In the genomic region with DNA sequence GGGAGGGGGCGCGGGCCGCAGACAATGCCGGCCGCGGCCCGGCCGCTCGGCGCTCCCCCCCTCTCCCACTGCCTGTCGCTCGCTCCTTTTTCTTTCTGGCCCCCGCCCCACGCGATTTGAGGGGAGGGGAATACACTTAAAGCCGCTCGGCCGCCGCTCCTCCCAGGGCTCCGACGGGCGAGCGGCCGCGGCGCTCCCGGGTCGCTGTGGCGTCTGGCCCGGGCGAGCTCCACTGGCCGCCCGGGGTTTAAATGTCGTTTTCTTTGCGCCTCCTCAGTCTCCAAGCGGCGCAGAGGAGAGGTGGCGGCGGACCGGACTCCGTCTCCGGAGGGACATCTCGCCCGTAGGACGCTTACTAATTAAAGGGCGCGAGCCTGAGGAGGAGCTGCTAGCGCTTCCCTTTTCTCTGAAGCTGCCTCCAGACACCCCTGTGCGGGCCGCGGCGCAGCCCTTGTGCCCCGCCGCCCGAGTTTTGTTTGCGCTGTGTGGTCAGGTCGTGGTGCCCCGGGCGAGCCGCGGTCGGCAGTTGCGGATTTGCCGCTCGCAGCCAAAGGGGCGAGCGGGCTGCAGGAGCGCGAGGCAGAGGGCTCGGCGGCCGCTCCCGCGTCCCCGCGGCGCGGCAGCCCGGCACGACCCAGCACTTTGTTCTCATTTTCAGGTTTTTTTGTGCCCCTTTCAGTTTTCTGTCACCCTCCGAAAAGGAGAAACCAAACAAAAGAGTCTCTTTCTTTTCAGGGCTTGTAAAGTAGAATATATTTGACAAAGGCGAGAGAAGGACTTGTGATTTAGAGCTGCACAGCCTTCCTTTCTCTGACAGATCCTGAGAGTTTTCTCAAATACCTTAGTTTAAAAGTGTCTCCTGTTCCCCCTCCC, we compare ENCODE assay signal across 8 cellular contexts. TPM values are rescaled to one million over a fixed set of nuclear protein-coding genes. Genes with fewer than 3 reads are reported as not detected.
DNase-seq lines count a peak whose midpoint lies in the region; ATAC-seq and TF ChIP-seq lines count a peak whose summit lies in the region.

No MANE protein-coding gene starts in this region.

- under 1% methylated on average over 31 of the region's 82 CpGs for WGBS in suprapubic skin

- no peak overlapping the region for H3K4me3 ChIP-seq in KMS-11 (IDR thresholded peaks at IDR 0.05; ENCODE audit: insufficient read depth, low read depth, low read length)
- H3K4me3 ChIP-seq in suprapubic skin: peak overlapping the region; percentile 87

- TF ChIP-seq POLR2A in suprapubic skin (IDR thresholded peaks at IDR 0.05): no peak

- POLR2A ChIA-PET in WTC11 (lab: Charles Lee): interaction anchor here (0.8 kb wide), 1 partner anchor 25 kb away, joined by 4 read pairs; no protein-coding TSS in a partner anchor

- TF ChIP-seq CTCF in KMS-11 (conservative IDR thresholded peaks at IDR 0.05; ENCODE audit: low read depth, low read length): no peak
- TF ChIP-seq CTCF in WTC11 (IDR thresholded peaks at IDR 0.05): no peak
- TF ChIP-seq CTCF in suprapubic skin (IDR thresholded peaks at IDR 0.05): no peak

- H3K9me3 ChIP-seq in suprapubic skin: no peaks in the 10 kb centered on the region

- H3K27me3 Mint-ChIP-seq in WTC11 (ENCODE audit: low read depth): peaks cover 52% of the 10 kb centered on the region
- H3K27me3 Mint-ChIP-seq in memory B cell: peaks cover 2% of the 10 kb centered on the region

- ATAC-seq in WTC11: no peak
- no peak for ATAC-seq in memory B cell (ENCODE audit: low read depth)
- no peak for ATAC-seq in HG03354 (IDR thresholded peaks at IDR 0.05; ENCODE audit: poor library complexity, severe bottlenecking, unreplicated experiment)
- ATAC-seq in GM18519 (IDR thresholded peaks at IDR 0.05; ENCODE audit: low FRiP score, unreplicated experiment): no peak

- H3K27me3 ChIP-seq in KMS-11 (ENCODE audit: insufficient read depth, low read depth) (peaks cover 5% of the 10 kb centered on the region; the same call in 1 of the 2 replicates), suprapubic skin (no peaks in the 10 kb centered on the region)

- no peak for TF ChIP-seq EP300 in suprapubic skin (IDR thresholded peaks at IDR 0.05)

- H3K9me3 Mint-ChIP-seq in WTC11 (no peaks in the 10 kb centered on the region), memory B cell (peaks cover 1% of the 10 kb centered on the region)

- H3K4me2 ChIP-seq in KMS-11: peak overlapping the region; percentile 58

- no peak overlapping the region for H3K27ac Mint-ChIP-seq in WTC11
- peak overlapping the region; percentile 84 for H3K27ac Mint-ChIP-seq in memory B cell

- H3K4me3 Mint-ChIP-seq in WTC11 (peak overlapping the region; percentile 78), memory B cell (peak overlapping the region; percentile 83)

- H4K20me1 ChIP-seq in KMS-11 (ENCODE audit: insufficient read depth): peaks cover 17% of the 10 kb centered on the region

- H3K4me1 ChIP-seq in KMS-11 (ENCODE audit: low read depth, poor library complexity, severe bottlenecking): peaks cover 28% of the 10 kb centered on the region
- H3K4me1 ChIP-seq in suprapubic skin: peaks cover 39% of the 10 kb centered on the region

- H3K9ac ChIP-seq in KMS-11: peak overlapping the region; percentile 55; the same call in 1 of the 2 replicates

- DNase-seq in DMS53 (lab: John Stamatoyannopoulos, UW): peak; percentile 80
- peak; percentile 38 for DNase-seq in WTC11 (ENCODE audit: low spot score)
- DNase-seq in effector CD8-positive, alpha-beta T cell (lab: John Stamatoyannopoulos, UW): peak; percentile 28
- DNase-seq in memory B cell (ENCODE audit: low spot score in 2 of 2): peak; percentile 21 to 62
- DNase-seq in suprapubic skin (ENCODE audit: low spot score in 2 of 2): peak in 1 of 2 donors; percentile 73

- H3K4me1 Mint-ChIP-seq in WTC11 (peaks cover 37% of the 10 kb centered on the region), memory B cell (peaks cover 33% of the 10 kb centered on the region)

- H3K36me3 Mint-ChIP-seq in WTC11 (peaks cover 3% of the 10 kb centered on the region), memory B cell (peaks cover 9% of the 10 kb centered on the region)

- peaks cover 53% of the 10 kb centered on the region for H3K79me2 ChIP-seq in KMS-11 (ENCODE audit: insufficient read depth, low read depth)

- H3K27ac ChIP-seq in KMS-11 (no peak overlapping the region), suprapubic skin (peak overlapping the region; percentile 81)

- CTCF ChIA-PET in WTC11 (lab: Charles Lee): interaction anchor here (1.0 to 1.2 kb wide), 2 partner anchors 21 to 325 kb away, joined by 3 to 4 read pairs; no protein-coding TSS in a partner anchor

- H3K36me3 ChIP-seq in KMS-11 (ENCODE audit: insufficient read depth) (no peaks in the 10 kb centered on the region), suprapubic skin (no peaks in the 10 kb centered on the region)

- H2AFZ ChIP-seq in KMS-11 (ENCODE audit: low read depth): peak overlapping the region; percentile 38

TF ChIP-seq in WTC11, 78 proteins besides CTCF, POLR2A, EP300 and RAD21:
- TF ChIP-seq NR2C2 (CRISPR knock-in tag; IDR thresholded peaks at IDR 0.05) (no peak), EMX1 (CRISPR knock-in tag; IDR thresholded peaks at IDR 0.05) (no peak)

RNA-seq across cellular contexts. Expression of gene ZSWIM6, which starts 1.5 kb away (rescaled TPM):
- total RNA-seq in WTC11 (2021) (12.5 to 14.0 TPM (median 12.7 TPM) in 3 replicates), suprapubic skin (10 to 100 TPM in 1 of 4 donors, 1 to 10 TPM in 3; 7.3 to 12.2 (median 8.2) TPM)
